In genomic region chr7:30926323-30926722, GRCh38 we compare ENCODE assay signal across 1 cellular context.
TF ChIP-seq lines count a peak whose summit lies in the region.

No MANE protein-coding gene starts in this region.

TF ChIP-seq in K562, 482 proteins besides CTCF, POLR2A, EP300 and RAD21 (continues in another document):
- TF ChIP-seq YBX1 (IDR thresholded peaks at IDR 0.05): no peak
- TF ChIP-seq MCM2 (IDR thresholded peaks at IDR 0.05; ENCODE audit: low read depth): no peak
- TF ChIP-seq ZFP1 (CRISPR knock-in tag; IDR thresholded peaks at IDR 0.05): no peak
- no peak for TF ChIP-seq HNRNPUL1 (IDR thresholded peaks at IDR 0.05; ENCODE audit: low read length)
- no peak for TF ChIP-seq PRDM10 (IDR thresholded peaks at IDR 0.05; ENCODE audit: partially characterized antibody)
- TF ChIP-seq BCL6 (CRISPR knock-in tag; IDR thresholded peaks at IDR 0.05): no peak
- no peak for TF ChIP-seq ZNF398 (CRISPR knock-in tag; IDR thresholded peaks at IDR 0.05)
- no peak for TF ChIP-seq ZC3H4 (CRISPR knock-in tag; IDR thresholded peaks at IDR 0.05; ENCODE audit: borderline replicate concordance)
- no peak for TF ChIP-seq ZNF407 (IDR thresholded peaks at IDR 0.05; ENCODE audit: low read depth)
- no peak for TF ChIP-seq ETS2 (tag; IDR thresholded peaks at IDR 0.05; ENCODE audit: borderline replicate concordance, poor library complexity, severe bottlenecking)
- TF ChIP-seq IFI16 (CRISPR knock-in tag; IDR thresholded peaks at IDR 0.05): no peak
- TF ChIP-seq HDAC2 (IDR thresholded peaks at IDR 0.05): no peak
- peak; percentile 55 for TF ChIP-seq NFIC (IDR thresholded peaks at IDR 0.05)
- TF ChIP-seq CEBPZ (IDR thresholded peaks at IDR 0.05; ENCODE audit: borderline replicate concordance, low read depth, low read length): no peak
- no peak for TF ChIP-seq FOXJ2 (tag; IDR thresholded peaks at IDR 0.05)
- TF ChIP-seq NR3C1 (CRISPR knock-in tag; IDR thresholded peaks at IDR 0.05): no peak
- TF ChIP-seq ADNP (tag; IDR thresholded peaks at IDR 0.05): no peak
- TF ChIP-seq COPS2 (conservative IDR thresholded peaks at IDR 0.05): no peak
- TF ChIP-seq ZNF830 (CRISPR knock-in tag; IDR thresholded peaks at IDR 0.05): no peak
- TF ChIP-seq CCNT2 (IDR thresholded peaks at IDR 0.05; ENCODE audit: borderline replicate concordance, extremely low read depth, insufficient read length, low read depth, low read length): no peak
- peak; percentile 16; the same call in 1 of the 2 replicates for TF ChIP-seq CBFA2T2 (conservative IDR thresholded peaks at IDR 0.05)
- no peak for TF ChIP-seq RUNX1 (IDR thresholded peaks at IDR 0.05; ENCODE audit: low read depth)
- no peak for TF ChIP-seq ZBTB40 (IDR thresholded peaks at IDR 0.05)
- no peak for TF ChIP-seq ZBTB40 (CRISPR knock-in tag; IDR thresholded peaks at IDR 0.05)
- peak; percentile 36; the same call in 1 of the 2 replicates for TF ChIP-seq TEAD4 (IDR thresholded peaks at IDR 0.05; ENCODE audit: low read length)
- no peak for TF ChIP-seq TEAD4 (CRISPR knock-in tag; IDR thresholded peaks at IDR 0.05; ENCODE audit: borderline replicate concordance)
- TF ChIP-seq POU5F1 (IDR thresholded peaks at IDR 0.05; ENCODE audit: borderline replicate concordance, low read depth, low read length, partially characterized antibody): no peak
- TF ChIP-seq RCOR1 (IDR thresholded peaks at IDR 0.05; ENCODE audit: borderline replicate concordance in 1 of 2, low read depth in 2 of 2, low read length in 2 of 2): 0 out of 4 replicates have a peak, but pooled peaks of 1 of the 2 experiments have one; percentile 21
